ENCODE assay signal across 22 cellular contexts in the genomic region with DNA sequence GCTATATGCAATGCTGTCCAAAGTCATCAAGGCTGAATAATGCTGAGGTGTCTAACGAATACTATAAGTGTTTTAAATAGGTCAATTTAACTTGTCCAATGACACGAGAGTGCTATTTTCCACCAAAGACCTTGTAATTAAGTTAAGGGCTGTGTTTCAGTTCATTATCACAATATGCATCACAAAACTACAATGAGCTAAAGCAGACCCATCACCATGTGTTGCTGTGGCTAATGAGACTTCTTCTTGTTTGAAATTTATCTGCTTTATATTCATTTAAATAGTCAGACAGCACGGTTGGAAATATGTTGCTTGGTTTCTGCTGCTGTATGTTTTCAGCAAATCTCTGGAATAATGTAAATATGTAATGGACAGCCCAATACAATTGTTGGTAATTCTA.
"Had no signal": no experiment of that assay in that cellular context is flagged by ENCODE, and none has a peak within 500 bp of the region (broad histone marks: within the 10 kb centered on the region; RNA-seq: fewer than 3 reads in every experiment).

No MANE protein-coding gene starts in this region.

- FAIRE-seq: small intestine, urothelium cell line had no signal

- ATAC-seq: naive thymus-derived CD8-positive, alpha-beta T cell; natural killer cell treated with Interleukin-12 subunit alpha and Interleukin-12 subunit beta and Interleukin-15 and Interleukin-18, amount 100 ng/mL, for 72 hours; psoas muscle; right cardiac atrium; right lobe of liver; stimulated activated effector memory CD8-positive, alpha-beta T cell treated with anti-CD3 and anti-CD28 coated beads, Interleukin-12 subunit alpha, Interleukin-12 subunit beta, amount 100 ng/mL, for 72 hours; stimulated activated naive B cell treated with anti-CD40 and anti-IgM and Interleukin-4, amounts not matched to agents 10 μg/mL and 1 μg/mL and 100 μg/mL, for 72 hours had no signal

- DNase-seq: naive thymus-derived CD8-positive, alpha-beta T cell; nephron progenitor cell; nucleus accumbens; ovary; psoas muscle; right cardiac atrium; right lobe of liver; sigmoid colon; small intestine; stimulated activated CD4-positive, alpha-beta T cell treated with anti-CD3 and anti-CD28 coated beads, Interleukin-15, amount 100 ng/mL, for 24 hours; stimulated activated CD4-positive, alpha-beta T cell treated with anti-CD3 and anti-CD28 coated beads, Interleukin-2, amount 100 ng/mL, for 24 hours; stimulated activated CD4-positive, alpha-beta T cell treated with anti-CD3 and anti-CD28 coated beads, Interleukin-2, amount 100 ng/mL, for 48 hours; stimulated activated CD4-positive, alpha-beta T cell treated with anti-CD3 and anti-CD28 coated beads, Interleukin-4, amount 100 ng/mL, for 24 hours; stimulated activated naive B cell treated with anti-CD40 and anti-IgM and Interleukin-4, amounts not matched to agents 10 μg/mL and 1 μg/mL and 100 μg/mL, for 72 hours; stimulated activated naive CD4-positive, alpha-beta T cell treated with Interleukin-2 at 50 U/mL for 16 hours; stomach; thyroid gland; trophoblast cell; upper lobe of left lung had no signal
